11 cellular contexts compared by ENCODE assay signal in genomic region chr11:100929377-100929776, GRCh38.
DNase-seq lines count a peak whose midpoint lies in the region; ATAC-seq lines count a peak whose summit lies in the region.
"Had no signal": no experiment of that assay in that cellular context is flagged by ENCODE, and none has a peak within 500 bp of the region (broad histone marks: within the 10 kb centered on the region; RNA-seq: fewer than 3 reads in every experiment).

No MANE protein-coding gene starts in this region.

- no CpG with 5 or more reads among the region's 3 CpGs for WGBS in trophoblast cell (ENCODE audit: extremely low coverage, insufficient coverage, insufficient read length)

- H3K79me2 ChIP-seq in trophoblast cell (ENCODE audit: control insufficient read depth, insufficient read depth, low read length, poor library complexity), result no peaks in the 10 kb centered on the region
- H3K79me2 ChIP-seq: parathyroid adenoma had no signal

- no peaks in the 10 kb centered on the region for H3K9me3 ChIP-seq in trophoblast cell (ENCODE audit: insufficient read depth, low read depth, low read length)

- H3K4me1 ChIP-seq in trophoblast cell (ENCODE audit: control insufficient read depth in 1 of 2, insufficient read depth in 2 of 2, low read length in 2 of 2), result peaks cover 0 to 2% of the 10 kb centered on the region in 2 experiments
- H3K4me1 ChIP-seq: parathyroid adenoma had no signal

- H4K91ac ChIP-seq in trophoblast cell (ENCODE audit: low read depth, low read length), result no peak overlapping the region

- no peak overlapping the region for H2BK12ac ChIP-seq in trophoblast cell (ENCODE audit: low read length)

- no peaks in the 10 kb centered on the region for H3K27me3 ChIP-seq in trophoblast cell (ENCODE audit: insufficient read depth, low read length)

- no peak overlapping the region for H2AFZ ChIP-seq in trophoblast cell (ENCODE audit: insufficient read depth, low read length, poor library complexity)
- H2AFZ ChIP-seq: parathyroid adenoma had no signal

- no peak overlapping the region for H3K4me2 ChIP-seq in trophoblast cell (ENCODE audit: low read length)

- H3K27ac ChIP-seq in trophoblast cell (ENCODE audit: low read depth, low read length), result no peak overlapping the region
- H3K27ac ChIP-seq: HL-60, parathyroid adenoma had no signal

- no peak overlapping the region for H4K12ac ChIP-seq in trophoblast cell (ENCODE audit: low read depth, low read length)

- no peak overlapping the region for H3K23ac ChIP-seq in trophoblast cell (ENCODE audit: low read length)

- no peaks in the 10 kb centered on the region for H3K79me1 ChIP-seq in trophoblast cell (ENCODE audit: low read length)

- H3K36me3 ChIP-seq in trophoblast cell (ENCODE audit: control insufficient read depth in 1 of 2, insufficient read depth in 2 of 2, low read length in 2 of 2), result no peaks in the 10 kb centered on the region

- no peak overlapping the region for H3K14ac ChIP-seq in trophoblast cell (ENCODE audit: low read length)

- H3K18ac ChIP-seq in trophoblast cell (ENCODE audit: low read length), result no peak overlapping the region

- H3K9ac ChIP-seq in trophoblast cell (ENCODE audit: low read length), result no peak overlapping the region
- H3K9ac ChIP-seq: parathyroid adenoma had no signal

- H2BK120ac ChIP-seq in trophoblast cell (ENCODE audit: insufficient read depth, low read length, poor library complexity), result no peak overlapping the region

- H3K4ac ChIP-seq in trophoblast cell (ENCODE audit: low read depth, low read length), result no peak overlapping the region

- H3K4me3 ChIP-seq in trophoblast cell (ENCODE audit: low read depth, low read length), result no peak overlapping the region

- ATAC-seq in GM19035 (IDR thresholded peaks at IDR 0.05; ENCODE audit: unreplicated experiment), result peak; percentile 79
- peak; percentile 71 for ATAC-seq in HG02852 (IDR thresholded peaks at IDR 0.05; ENCODE audit: unreplicated experiment)

- no peak overlapping the region for H4K8ac ChIP-seq in trophoblast cell (ENCODE audit: low read depth, low read length)

- no peak overlapping the region for H2AK5ac ChIP-seq in trophoblast cell (ENCODE audit: low read length)

- DNase-seq in MV-4-11 (lab: John Stamatoyannopoulos, UW), result peak; percentile 56
- DNase-seq in iris pigment epithelial cell (ENCODE audit: low read depth), result peak; percentile 72
- no peak for DNase-seq in trophoblast cell
- DNase-seq in NCI-H2171 (lab: John Stamatoyannopoulos, UW), result no peak
- DNase-seq in islet precursor cell, result no peak
- no peak for DNase-seq in NCI-H2196 (lab: John Stamatoyannopoulos, UW; ENCODE audit: unreplicated experiment)
- DNase-seq: activated CD4-positive, alpha-beta T cell treated with anti-CD3 and anti-CD28 coated beads, Interleukin-2, amount 50 U/mL, for 1 hour had no signal

- no peak overlapping the region for H2BK5ac ChIP-seq in trophoblast cell (ENCODE audit: low read depth, low read length, poor library complexity)

Comparison
In these comparisons a context has a peak if more than half of its experiments do, and no peak if none do; other contexts are left out.
1. DNase-seq: peak in MV-4-11 (single experiment) and iris pigment epithelial cell (single experiment); none in trophoblast cell (0 of 2), NCI-H2171 (single experiment), islet precursor cell (single experiment) and NCI-H2196 (single experiment).